1 cellular context compared by ENCODE assay signal in the genomic region with DNA sequence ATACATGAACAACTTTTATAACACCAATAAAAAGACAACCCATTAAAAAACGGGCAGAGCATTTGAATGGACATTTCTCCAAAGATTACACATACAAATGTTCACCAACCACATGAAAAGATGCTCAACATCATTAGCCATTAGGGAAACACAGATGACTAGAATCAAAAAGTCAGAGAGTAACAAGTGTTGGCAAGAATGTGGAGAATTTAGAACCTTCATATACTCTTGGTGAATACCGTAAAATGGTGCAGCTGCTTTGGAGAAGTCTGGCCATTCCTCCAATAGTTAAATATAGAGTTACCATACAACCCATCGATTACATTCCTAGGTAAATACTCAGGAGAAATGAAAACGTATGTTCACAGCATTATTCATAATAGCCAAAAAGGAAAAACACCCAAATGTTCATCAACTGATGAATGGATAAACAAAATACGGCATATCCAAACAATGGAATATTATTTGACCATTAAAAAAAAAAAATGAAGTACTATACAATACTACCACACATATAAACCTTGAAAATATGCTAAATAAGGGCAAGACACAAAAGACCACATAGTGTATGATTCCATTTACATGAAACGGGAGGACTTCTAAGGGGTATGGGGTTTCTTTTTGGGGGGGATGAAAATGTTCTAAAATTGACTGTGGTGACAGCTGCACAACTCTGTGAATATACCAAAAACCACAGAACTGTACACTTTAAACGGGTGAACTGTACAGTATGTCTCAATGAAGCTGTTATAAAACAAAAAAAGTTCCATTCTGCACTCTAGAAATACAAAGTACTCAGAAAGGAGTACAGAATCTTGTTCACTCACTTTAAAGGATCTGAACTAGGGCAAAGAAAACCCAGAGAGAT.
TF ChIP-seq lines count a peak whose summit lies in the region.

No MANE protein-coding gene starts in this region.

TF ChIP-seq in GM12878, 131 proteins besides CTCF, POLR2A, EP300 and RAD21 (continued from another document):
- no peak for TF ChIP-seq TCF3 (IDR thresholded peaks at IDR 0.05; ENCODE audit: borderline replicate concordance, insufficient read depth, low read depth, low read length)
TF ChIP-seq in GM12878: peak in this region for 2.
